Comparison of ENCODE assay signal across 24 cellular contexts in genomic region chr20:24475356-24475755, GRCh38. TPM values are rescaled to one million over a fixed set of nuclear protein-coding genes. Genes with fewer than 3 reads are reported as not detected.
"Had no signal": no experiment of that assay in that cellular context is flagged by ENCODE, and none has a peak within 500 bp of the region (broad histone marks: within the 10 kb centered on the region; RNA-seq: fewer than 3 reads in every experiment).

No MANE protein-coding gene starts in this region.

- H3K4me1 ChIP-seq: adrenal gland, prostate gland had no signal

- H3K27ac ChIP-seq: adrenal gland, ascending aorta, heart left ventricle, ovary, prostate gland, skin epidermis, upper lobe of left lung, vagina had no signal

- H3K4me3 ChIP-seq: adrenal gland, ascending aorta, heart left ventricle, ovary, prostate gland, skin epidermis, upper lobe of left lung, vagina had no signal

- ATAC-seq: activated CD8-positive, alpha-beta T cell treated with anti-CD3 and anti-CD28 coated beads for 36 hours; activated T-cell treated with anti-CD3 and anti-CD28 coated beads, Interleukin-2, amount 50 U/mL, for 4 hours; esophagus mucosa; heart left ventricle; left ventricle myocardium superior; sciatic nerve had no signal

- H3K9me3 ChIP-seq: adrenal gland, ascending aorta, heart left ventricle, ovary, prostate gland, upper lobe of left lung, vagina had no signal

- DNase-seq: activated B cell treated with CpG ODN at 0.5 μM for 24 hours; activated CD4-positive, alpha-beta T cell treated with anti-CD3 and anti-CD28 coated beads, Interleukin-2, amount 50 U/mL, for 1 hour; activated CD8-positive, alpha-beta T cell treated with anti-CD3 and anti-CD28 coated beads for 36 hours; activated naive CD4-positive, alpha-beta T cell treated with Interleukin-2 at 50 U/mL for 16 hours; activated naive CD8-positive, alpha-beta T cell treated with anti-CD3 and anti-CD28 coated beads for 36 hours; activated T-cell treated with anti-CD3 and anti-CD28 coated beads, Interleukin-2, amount 50 U/mL, for 4 hours; adrenal gland; central memory CD4-positive, alpha-beta T cell; foreskin fibroblast; heart left ventricle; left ventricle myocardium superior; naive B cell; ovary; retina; stimulated activated CD4-positive, alpha-beta T cell treated with anti-CD3 and anti-CD28 coated beads, Interleukin-12 subunit alpha, Interleukin-12 subunit beta, amount 100 ng/mL, for 4 hours; stimulated activated CD4-positive, alpha-beta T cell treated with anti-CD3 and anti-CD28 coated beads, Interleukin-4, amount 100 ng/mL, for 1 hour; upper lobe of left lung had no signal

- H3K36me3 ChIP-seq: adrenal gland, ascending aorta, heart left ventricle, ovary, prostate gland, upper lobe of left lung, vagina had no signal

- H3K27me3 ChIP-seq: ascending aorta, ovary, vagina had no signal

RNA-seq across cellular contexts. Expression of gene SYNDIG1, which starts 5.9 kb away (rescaled TPM):
- polyA plus RNA-seq: endothelial cell of umbilical vein had no signal
